3 cellular contexts compared by ENCODE assay signal in the genomic region with DNA sequence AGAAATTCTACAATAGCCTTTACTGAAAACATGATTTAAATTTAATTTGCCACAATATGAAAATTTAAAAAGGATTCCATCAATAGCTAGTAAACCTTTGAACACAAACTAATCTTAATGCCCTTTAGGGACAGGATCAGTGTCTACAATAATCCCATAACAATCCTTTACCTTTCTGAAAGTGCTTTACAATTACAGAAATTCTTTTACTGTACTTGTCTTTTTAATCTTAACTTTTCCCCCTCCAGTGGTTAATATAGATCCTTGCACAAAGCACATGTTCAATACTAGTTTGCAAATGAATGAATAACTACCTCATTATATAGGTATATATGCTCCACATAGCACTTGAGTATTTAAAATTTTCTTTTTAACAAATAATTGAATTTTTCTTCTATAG.
"Had no signal": no experiment of that assay in that cellular context is flagged by ENCODE, and none has a peak within 500 bp of the region (broad histone marks: within the 10 kb centered on the region; RNA-seq: fewer than 3 reads in every experiment).

No MANE protein-coding gene starts in this region.

- H3K4me3 ChIP-seq: GM12878 had no signal

- DNase-seq: GDM1, GF-D8 had no signal

- ATAC-seq: GM12878 had no signal
